21 cellular contexts compared by ENCODE assay signal in genomic region chr1:178121883-178122282, GRCh38. TPM values are rescaled to one million over a fixed set of nuclear protein-coding genes. Genes with fewer than 3 reads are reported as not detected.
DNase-seq lines count a peak whose midpoint lies in the region; TF ChIP-seq lines count a peak whose summit lies in the region.
"Had no signal": no experiment of that assay in that cellular context is flagged by ENCODE, and none has a peak within 500 bp of the region (broad histone marks: within the 10 kb centered on the region; RNA-seq: fewer than 3 reads in every experiment).

No MANE protein-coding gene starts in this region.

- H3K79me2 ChIP-seq in smooth muscle cell (ENCODE audit: low read depth): peaks cover 46% of the 10 kb centered on the region

- no peaks in the 10 kb centered on the region for H3F3A ChIP-seq in smooth muscle cell (ENCODE audit: low read depth)

- peaks cover 6% of the 10 kb centered on the region; the same call in 1 of the 2 replicates for H3K36me3 ChIP-seq in SJSA1
- no peaks in the 10 kb centered on the region for H3K36me3 ChIP-seq in iPS-18a (ENCODE audit: control insufficient read depth, low read depth, low read length)
- no peaks in the 10 kb centered on the region for H3K36me3 ChIP-seq in smooth muscle cell (ENCODE audit: low read depth)
- H3K36me3 ChIP-seq: esophagus squamous epithelium, pancreas, spleen had no signal

- no peak overlapping the region for H3K9ac ChIP-seq in iPS-18a (ENCODE audit: low read length)
- no peak overlapping the region for H3K9ac ChIP-seq in smooth muscle cell (ENCODE audit: low read depth)

- H4K20me1 ChIP-seq in smooth muscle cell (ENCODE audit: low read depth): peaks cover 25% of the 10 kb centered on the region

- H3K27me3 ChIP-seq in SJSA1 (replicated peaks) (no peaks in the 10 kb centered on the region), iPS-18a (ENCODE audit: control insufficient read depth, insufficient read depth, low read length) (no peaks in the 10 kb centered on the region), smooth muscle cell (ENCODE audit: low read depth) (no peaks in the 10 kb centered on the region)
- H3K27me3 ChIP-seq: dorsolateral prefrontal cortex, esophagus squamous epithelium, hepatocyte, pancreas, spleen had no signal

- no peak for TF ChIP-seq CTCF in smooth muscle cell (IDR thresholded peaks at IDR 0.05; ENCODE audit: borderline replicate concordance, insufficient read depth, poor library complexity, severe bottlenecking)
- no peak for TF ChIP-seq CTCF in GM20000 (IDR thresholded peaks at IDR 0.05; ENCODE audit: extremely low read depth, missing control alignments)

- H3K4me2 ChIP-seq in smooth muscle cell: no peak overlapping the region
- H3K4me2 ChIP-seq: hepatocyte had no signal

- H3K9me3 ChIP-seq in SJSA1 (replicated peaks) (no peaks in the 10 kb centered on the region), iPS-18a (ENCODE audit: control insufficient read depth, low read depth, low read length) (no peaks in the 10 kb centered on the region), smooth muscle cell (replicated peaks; ENCODE audit: low read depth) (no peaks in the 10 kb centered on the region)
- H3K9me3 ChIP-seq: esophagus squamous epithelium, pancreas, spleen had no signal

- no peak overlapping the region for H2AFZ ChIP-seq in smooth muscle cell (ENCODE audit: low read depth)
- H2AFZ ChIP-seq: hepatocyte had no signal

- H3K4me1 ChIP-seq in SJSA1 (replicated peaks) (peaks cover 41% of the 10 kb centered on the region), iPS-18a (ENCODE audit: control insufficient read depth, low read depth, low read length) (peaks cover 11% of the 10 kb centered on the region), smooth muscle cell (ENCODE audit: low read depth) (peaks cover 10% of the 10 kb centered on the region)

- 75% methylated on average over 4 of the region's 4 CpGs for WGBS in smooth muscle cell (ENCODE audit: low lambda C conversion rate)

- DNase-seq in NCI-H146 (lab: John Stamatoyannopoulos, UW): peak; percentile 22
- no peak for DNase-seq in NCI-H146 treated with DMSO at 0.1 percent for 48 hours (lab: John Stamatoyannopoulos, UW; ENCODE audit: unreplicated experiment)
- DNase-seq in SJSA1 (ENCODE audit: low read depth in 1 of 2, low spot score in 2 of 2): peak in 1 of 2 experiments; percentile 53
- no peak for DNase-seq in smooth muscle cell (lab: John Stamatoyannopoulos, UW; ENCODE audit: unreplicated experiment)
- no peak for DNase-seq in cerebellar cortex (ENCODE audit: low spot score)
- no peak for DNase-seq in GM20000 (ENCODE audit: low spot score)
- no peak for DNase-seq in NCI-H526 treated with DMSO at 0.1 percent for 48 hours (lab: John Stamatoyannopoulos, UW)
- DNase-seq: activated CD4-positive, alpha-beta T cell treated with anti-CD3 and anti-CD28 coated beads, Interleukin-2, amount 10 ng/mL, durations not matched to agents 24 days and 14 days; activated naive CD4-positive, alpha-beta T cell treated with Interleukin-2 at 50 U/mL for 16 hours; DMS53; dorsolateral prefrontal cortex; esophagus squamous epithelium; Karpas-422; NCI-H510A; pancreas; spleen; T-helper 9 cell had no signal

- no peak overlapping the region for H3K4me3 ChIP-seq in SJSA1
- H3K4me3 ChIP-seq in iPS-18a (ENCODE audit: low read length): peak overlapping the region; percentile 7
- no peak overlapping the region for H3K4me3 ChIP-seq in smooth muscle cell
- H3K4me3 ChIP-seq: esophagus squamous epithelium, hepatocyte, pancreas, spleen had no signal

- H3K27ac ChIP-seq in SJSA1 (peak overlapping the region; percentile 20), iPS-18a (ENCODE audit: low read length) (peak overlapping the region; percentile 18), smooth muscle cell (ENCODE audit: low read depth) (peak overlapping the region; percentile 20)
- H3K27ac ChIP-seq: 22Rv1, C4-2B, esophagus squamous epithelium, hepatocyte, pancreas, spleen had no signal

RNA-seq across cellular contexts. Expression of gene RASAL2, which starts 28.0 kb away (rescaled TPM):
- 15.0 and 25.4 TPM in 2 replicates for total RNA-seq in SJSA1 (2014; rRNA removed; shearing (Covaris generic))
- 17.6 and 18.6 TPM in 2 replicates for total RNA-seq in smooth muscle cell
- polyA plus RNA-seq in smooth muscle cell: 4.3 and 8.3 TPM in 2 replicates
- total RNA-seq: activated CD4-positive, alpha-beta T cell treated with anti-CD3 and anti-CD28 coated beads, Interleukin-2, amount 10 ng/mL, durations not matched to agents 24 days and 14 days had no signal
